In the genomic region with DNA sequence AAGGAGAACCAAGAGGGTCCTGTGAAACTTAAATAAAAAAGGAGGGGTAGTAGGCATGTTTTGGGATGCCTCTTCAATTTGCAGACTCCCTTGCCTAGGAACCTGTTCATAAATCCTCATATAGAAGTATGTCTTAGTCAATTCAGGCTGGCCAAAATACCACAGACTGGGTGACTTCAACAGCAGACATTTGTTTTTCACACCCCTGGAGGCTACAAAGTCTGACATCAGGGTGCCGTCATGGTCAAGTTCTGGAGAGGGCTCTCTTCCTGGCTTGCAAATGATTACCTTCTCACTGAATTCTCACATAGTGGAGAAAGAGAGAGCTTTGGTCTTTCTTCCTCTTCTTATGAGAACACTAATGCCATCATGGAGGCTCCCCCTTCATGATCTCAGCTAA, we compare ENCODE assay signal across 27 cellular contexts. TPM values are rescaled to one million over a fixed set of nuclear protein-coding genes. Genes with fewer than 3 reads are reported as not detected.
DNase-seq lines count a peak whose midpoint lies in the region; ATAC-seq and TF ChIP-seq lines count a peak whose summit lies in the region.
"Had no signal": no experiment of that assay in that cellular context is flagged by ENCODE, and none has a peak within 500 bp of the region (broad histone marks: within the 10 kb centered on the region; RNA-seq: fewer than 3 reads in every experiment).

No MANE protein-coding gene starts in this region.

- no TSS peak for BruUV-seq in mammary epithelial cell (replicated peaks; lab: Mats Ljungman, UMichigan)
- BruUV-seq in MCF 10A (replicated peaks; lab: Mats Ljungman, UMichigan): no TSS peak

- no peak overlapping the region for H3K4me3 Mint-ChIP-seq in MCF 10A (ENCODE audit: unreplicated experiment)
- H3K4me3 Mint-ChIP-seq in activated CD4-positive, alpha-beta T cell treated with anti-CD3 and anti-CD28 coated beads for 36 hours: no peak overlapping the region

- no peaks in the 10 kb centered on the region for H4K20me1 ChIP-seq in mammary epithelial cell (ENCODE audit: insufficient read depth, low read length)

- H3K9me3 ChIP-seq in mammary epithelial cell (replicated peaks; ENCODE audit: insufficient read depth, low read length) (no peaks in the 10 kb centered on the region), mesodermal cell (ENCODE audit: control insufficient read depth, low read length) (no peaks in the 10 kb centered on the region)
- H3K9me3 ChIP-seq: HAP-1 had no signal

- in situ Hi-C loops in mammary epithelial cell (cut with MboI; ENCODE audit: low sequenced_read_pairs in 2 of 2): no loop called here

- no peak overlapping the region for H3K9ac ChIP-seq in mammary epithelial cell (ENCODE audit: insufficient read depth, low read length)

- no peak for TF ChIP-seq CTCF in mammary epithelial cell (conservative IDR thresholded peaks at IDR 0.05 in 1 of 2, IDR thresholded peaks at IDR 0.05 in 1 of 2; ENCODE audit: extremely low read depth in 1 of 2, insufficient read depth in 1 of 2, low read depth in 1 of 2, low read length in 2 of 2)
- no peak for TF ChIP-seq CTCF in MCF 10A (IDR thresholded peaks at IDR 0.05; ENCODE audit: unreplicated experiment)

- no peaks in the 10 kb centered on the region for H3K27me3 ChIP-seq in mammary epithelial cell (ENCODE audit: insufficient read depth, low read length)

- no peak overlapping the region for H3K4me3 ChIP-seq in mammary epithelial cell (replicated peaks in 1 of 3; ENCODE audit: insufficient read depth in 1 of 3, low read depth in 2 of 3, low read length in 3 of 3)
- H3K4me3 ChIP-seq in mesodermal cell (ENCODE audit: extremely low read depth, insufficient read depth, low read length, poor library complexity, severe bottlenecking): no peak overlapping the region
- H3K4me3 ChIP-seq: HAP-1, SK-N-MC had no signal

- POLR2A ChIA-PET in MCF 10A (lab: Yijun Ruan, JAX): no interaction called here
- POLR2A ChIA-PET in activated CD4-positive, alpha-beta T cell treated with anti-CD3 and anti-CD28 coated beads for 36 hours (lab: Charles Lee): no interaction called here

- dilution Hi-C loops in mammary epithelial cell (cut with HindIII; ENCODE audit: low sequenced_read_pairs): no loop called here

- H3K36me3 Mint-ChIP-seq in MCF 10A (ENCODE audit: insufficient read depth, unreplicated experiment): peaks cover 4% of the 10 kb centered on the region
- H3K36me3 Mint-ChIP-seq in activated CD4-positive, alpha-beta T cell treated with anti-CD3 and anti-CD28 coated beads for 36 hours (ENCODE audit: low read depth): no peaks in the 10 kb centered on the region
- H3K36me3 Mint-ChIP-seq: IgD-negative memory B cell had no signal

- no peak overlapping the region for H3K27ac Mint-ChIP-seq in MCF 10A (ENCODE audit: low read depth, unreplicated experiment)
- no peak overlapping the region for H3K27ac Mint-ChIP-seq in activated CD4-positive, alpha-beta T cell treated with anti-CD3 and anti-CD28 coated beads for 36 hours
- H3K27ac Mint-ChIP-seq: IgD-negative memory B cell had no signal

- H3K27ac ChIP-seq in mammary epithelial cell (ENCODE audit: insufficient read depth, low read depth, low read length) (no peak overlapping the region), mesodermal cell (ENCODE audit: low read depth, low read length, severe bottlenecking) (peak overlapping the region; percentile 43)
- H3K27ac ChIP-seq: SK-N-MC had no signal

- 92% methylated on average over 1 of the region's 1 CpG for WGBS in mammary epithelial cell (ENCODE audit: low coverage, missing lambda C conversion rate)
- 80% methylated on average over 1 of the region's 1 CpG; no CpG with 5 or more reads in 1 of the 2 experiments for WGBS in mesodermal cell (ENCODE audit: insufficient coverage in 2 of 2), 2 experiments

- no peaks in the 10 kb centered on the region for H3K9me3 Mint-ChIP-seq in MCF 10A (ENCODE audit: unreplicated experiment)
- no peaks in the 10 kb centered on the region for H3K9me3 Mint-ChIP-seq in activated CD4-positive, alpha-beta T cell treated with anti-CD3 and anti-CD28 coated beads for 36 hours (ENCODE audit: low read depth)

- H3K27me3 Mint-ChIP-seq in MCF 10A (ENCODE audit: insufficient read depth, unreplicated experiment): no peaks in the 10 kb centered on the region
- peaks cover 11% of the 10 kb centered on the region for H3K27me3 Mint-ChIP-seq in activated CD4-positive, alpha-beta T cell treated with anti-CD3 and anti-CD28 coated beads for 36 hours

- H3K36me3 ChIP-seq in mammary epithelial cell (ENCODE audit: insufficient read depth, low read length): no peaks in the 10 kb centered on the region
- H3K36me3 ChIP-seq in mesodermal cell (ENCODE audit: control insufficient read depth, insufficient read depth, low read length): no peaks in the 10 kb centered on the region
- H3K36me3 ChIP-seq: HAP-1 had no signal

- peaks cover 4% of the 10 kb centered on the region for H3K4me1 ChIP-seq in mammary epithelial cell (ENCODE audit: insufficient read depth, low read length)
- peaks cover 18% of the 10 kb centered on the region for H3K4me1 ChIP-seq in mesodermal cell (ENCODE audit: control insufficient read depth, insufficient read depth, low read length, poor library complexity, severe bottlenecking)

- CTCF ChIA-PET in mammary epithelial cell (lab: Charles Lee; ENCODE audit: low non-redundant PET): no interaction called here
- CTCF ChIA-PET in MCF 10A (lab: Yijun Ruan, JAX): no interaction called here
- CTCF ChIA-PET in activated CD4-positive, alpha-beta T cell treated with anti-CD3 and anti-CD28 coated beads for 36 hours (lab: Charles Lee): interaction anchor here (1.0 kb wide), 1 partner anchor 849 kb away, joined by 3 read pairs; no protein-coding TSS in a partner anchor

- DNase-seq in mammary epithelial cell: peak; percentile 16
- no peak for DNase-seq in MCF 10A (ENCODE audit: unreplicated experiment)
- DNase-seq in RPMI7951 (ENCODE audit: low read depth): peak; percentile 57
- DNase-seq in nucleus accumbens (lab: John Stamatoyannopoulos, UW): no peak
- DNase-seq in activated CD4-positive, alpha-beta T cell treated with anti-CD3 and anti-CD28 coated beads for 36 hours: no peak
- DNase-seq: 8988T, ACHN, Calu3, DND-41, GOT3, Karpas-422, MV-4-11, NCI-H1105, NCI-H146, NCI-H2029, NCI-H446, NCI-H526, NCI-H82, SIG-M5, SW 1271 had no signal

- no peak overlapping the region for H2AFZ ChIP-seq in mammary epithelial cell (ENCODE audit: low read depth, low read length)

- H3K4me2 ChIP-seq in mammary epithelial cell (ENCODE audit: insufficient read depth, low read depth, low read length): no peak overlapping the region

- no peak for ATAC-seq in HG02763 (IDR thresholded peaks at IDR 0.05; ENCODE audit: unreplicated experiment)
- ATAC-seq in GM21390 (IDR thresholded peaks at IDR 0.05; ENCODE audit: unreplicated experiment): no peak
- no peak for ATAC-seq in activated CD4-positive, alpha-beta T cell treated with anti-CD3 and anti-CD28 coated beads for 36 hours
- ATAC-seq: Panc1 had no signal

- peaks cover under 1% of the 10 kb centered on the region for H3K4me1 Mint-ChIP-seq in MCF 10A (ENCODE audit: insufficient read depth, unreplicated experiment)
- H3K4me1 Mint-ChIP-seq in activated CD4-positive, alpha-beta T cell treated with anti-CD3 and anti-CD28 coated beads for 36 hours: peaks cover 17% of the 10 kb centered on the region

- H3K79me2 ChIP-seq in mammary epithelial cell (ENCODE audit: insufficient read depth, low read length): peaks cover 3% of the 10 kb centered on the region

- intact Hi-C loops in mammary epithelial cell (cut with micrococcal nuclease): no loop called here
- intact Hi-C loops in MCF 10A (cut with micrococcal nuclease): no loop called here
- intact Hi-C loops in activated CD4-positive, alpha-beta T cell treated with anti-CD3 and anti-CD28 coated beads for 36 hours (cut with DNase I, micrococcal nuclease): no loop called here

RNA-seq across cellular contexts. Expression of a gene that starts 4.1 kb away (rescaled TPM):
- total RNA-seq in mammary epithelial cell (10 to 100 TPM; 18.0 to 46.7 TPM), MCF 10A (2022) (5.1 and 6.2 TPM in 2 replicates)
- polyA plus RNA-seq in mammary epithelial cell: 13.8 TPM
- 19.1 TPM for polyA minus RNA-seq in mammary epithelial cell
- total RNA-seq in RPMI7951 (2014; rRNA removed; shearing (Covaris generic)): 66.5 and 89.8 TPM in 2 replicates
- 81.0 TPM for polyA plus RNA-seq in mesodermal cell (2013, experiment 1 of 2)
- 71.6 TPM for polyA plus RNA-seq in mesodermal cell (2013, experiment 2 of 2)
- 1 to 10 TPM in 1 of 2 experiments, under 1 TPM in 1; 0.69 to 1.9 TPM for total RNA-seq in activated CD4-positive, alpha-beta T cell treated with anti-CD3 and anti-CD28 coated beads for 36 hours

Comparison
In these comparisons a context has a peak if more than half of its experiments do, and no peak if none do; other contexts are left out.
1. DNase-seq: peak in mammary epithelial cell (single experiment) and RPMI7951 (single experiment); none in MCF 10A (single experiment), nucleus accumbens (0 of 56) and activated CD4-positive, alpha-beta T cell treated with anti-CD3 and anti-CD28 coated beads for 36 hours (single experiment).